Comparison of ENCODE assay signal across 10 cellular contexts in the genomic region with DNA sequence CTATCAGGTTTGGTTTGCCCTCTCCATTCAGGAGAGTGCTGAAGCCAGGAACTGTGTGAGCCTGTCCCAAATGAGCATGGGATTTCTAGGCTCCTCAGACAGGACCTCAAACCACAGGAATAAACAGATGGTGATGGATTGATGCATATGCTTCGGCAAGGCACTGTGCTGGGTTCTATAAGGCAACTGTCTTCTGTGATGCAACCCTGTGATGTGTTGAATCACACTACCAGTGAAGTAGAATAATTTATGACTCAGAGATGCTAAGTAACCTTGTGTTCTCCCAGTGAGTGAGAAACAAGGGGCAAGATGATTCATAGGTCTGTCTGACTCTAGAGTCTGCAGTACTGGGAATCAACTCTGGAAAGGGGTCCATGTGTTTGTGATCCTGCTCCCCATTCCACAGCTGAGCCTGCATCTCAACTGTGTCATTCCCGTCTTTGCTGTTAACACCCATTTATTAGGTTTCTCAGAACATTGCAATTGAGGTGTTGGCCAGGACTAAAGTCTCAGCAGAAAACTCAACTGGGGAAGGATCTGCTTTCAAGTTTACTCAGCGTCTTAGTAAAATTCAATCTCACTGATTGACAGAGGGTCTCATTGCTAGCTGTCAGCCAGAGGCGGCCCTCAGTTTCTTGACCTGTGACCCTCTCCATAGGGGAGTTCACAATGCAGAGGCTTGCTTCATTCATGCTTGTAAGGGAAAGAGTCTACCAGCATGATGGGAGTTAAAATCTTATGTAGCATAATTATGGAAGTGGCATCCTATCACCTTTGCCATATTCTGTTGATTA.
DNase-seq lines count a peak whose midpoint lies in the region; ATAC-seq and TF ChIP-seq lines count a peak whose summit lies in the region.
"Had no signal": no experiment of that assay in that cellular context is flagged by ENCODE, and none has a peak within 500 bp of the region (broad histone marks: within the 10 kb centered on the region; RNA-seq: fewer than 3 reads in every experiment).

No MANE protein-coding gene starts in this region.

- no peak overlapping the region for H3K27ac ChIP-seq in A673 (ENCODE audit: low read depth, low read length, poor library complexity, severe bottlenecking)

- H3K4me3 ChIP-seq in A673 (ENCODE audit: low read depth, low read length, poor library complexity, severe bottlenecking): no peak overlapping the region

- H3K9me3 ChIP-seq in A673 (ENCODE audit: low read depth, low read length, poor library complexity, severe bottlenecking): no peaks in the 10 kb centered on the region

- POLR2A ChIA-PET in A673 (lab: Charles Lee; ENCODE audit: low non-redundant PET): no interaction called here

- TF ChIP-seq CTCF in A673 (conservative IDR thresholded peaks at IDR 0.05; ENCODE audit: low read depth, low read length): no peak

- intact Hi-C loops in A673 (cut with micrococcal nuclease; ENCODE audit: unreplicated experiment) (no loop called here), cardiac septum (cut with DNase I) (loop anchor here (2.0 kb wide), 1 partner anchor 57 kb away; no protein-coding TSS in a partner anchor)

- no peaks in the 10 kb centered on the region for H3K4me1 ChIP-seq in A673 (ENCODE audit: insufficient read depth, low read length, poor library complexity, severe bottlenecking)

- no peaks in the 10 kb centered on the region for H3K27me3 ChIP-seq in A673 (replicated peaks; ENCODE audit: insufficient read depth, low read depth, low read length, poor library complexity)

- CTCF ChIA-PET in A673 (lab: Charles Lee): no interaction called here

- no peak for ATAC-seq in GM21619 (IDR thresholded peaks at IDR 0.05; ENCODE audit: unreplicated experiment)
- ATAC-seq in GM18870 (IDR thresholded peaks at IDR 0.05; ENCODE audit: unreplicated experiment): no peak

- DNase-seq in A673 (ENCODE audit: low spot score) (peak; percentile 10), HK-2 (ENCODE audit: unreplicated experiment) (peak; percentile 18), iris pigment epithelial cell (ENCODE audit: low read depth) (peak; percentile 99), mucosa of gallbladder (ENCODE audit: low spot score) (no peak), cardiac septum (ENCODE audit: low spot score) (no peak)
- peak; percentile 56 for DNase-seq in activated CD8-positive, alpha-beta memory T cell treated with anti-CD3 and anti-CD28 coated beads, Interleukin-2, amount 50 U/mL, for 48 hours
- DNase-seq: KG1, left cardiac atrium had no signal

- H3K36me3 ChIP-seq in A673 (ENCODE audit: insufficient read depth, low read length, poor library complexity, severe bottlenecking): no peaks in the 10 kb centered on the region

- no TSS peak for BruUV-seq in A673 (replicated peaks; lab: Mats Ljungman, UMichigan)

Comparison
In these comparisons a context has a peak if more than half of its experiments do, and no peak if none do; other contexts are left out.
1. DNase-seq: peak in A673 (single experiment), HK-2 (single experiment), activated CD8-positive, alpha-beta memory T cell treated with anti-CD3 and anti-CD28 coated beads, Interleukin-2, amount 50 U/mL, for 48 hours (single experiment) and iris pigment epithelial cell (single experiment); none in mucosa of gallbladder (single experiment) and cardiac septum (single experiment).